Comparison of ENCODE assay signal across 11 cellular contexts in genomic region chr19:49335784-49336481, GRCh38. TPM values are rescaled to one million over a fixed set of nuclear protein-coding genes. Genes with fewer than 3 reads are reported as not detected.
DNase-seq lines count a peak whose midpoint lies in the region; ATAC-seq, FAIRE-seq and TF ChIP-seq lines count a peak whose summit lies in the region.
"Had no signal": no experiment of that assay in that cellular context is flagged by ENCODE, and none has a peak within 500 bp of the region (broad histone marks: within the 10 kb centered on the region; RNA-seq: fewer than 3 reads in every experiment).

No MANE protein-coding gene starts in this region.

- no peak for TF ChIP-seq CTCF in natural killer cell (IDR thresholded peaks at IDR 0.05)
- no peak for TF ChIP-seq CTCF in tibial nerve (IDR thresholded peaks at IDR 0.05)

- CTCF ChIA-PET in activated naive CD4-positive, alpha-beta T cell treated with anti-CD3 and anti-CD28 coated beads, Interleukin-2, amount 10 ng/mL, durations not matched to agents 7 days and 5 days (lab: Charles Lee): no interaction called here

- H3K27me3 ChIP-seq in tibial nerve: peaks cover 0 to 17% of the 10 kb centered on the region in 2 donors

- peak; percentile 41 for DNase-seq in CD1c-positive myeloid dendritic cell (ENCODE audit: extremely low spot score)
- DNase-seq in GM18507 (ENCODE audit: extremely low spot score, insufficient read length, low read depth): no peak
- DNase-seq in activated naive CD4-positive, alpha-beta T cell treated with anti-CD3 and anti-CD28 coated beads, Interleukin-2, amount 10 ng/mL, durations not matched to agents 7 days and 5 days: no peak
- no peak for DNase-seq in natural killer cell
- no peak for DNase-seq in tibial nerve (ENCODE audit: low spot score in 2 of 2)
- DNase-seq in HK-2 (ENCODE audit: unreplicated experiment): no peak
- no peak for DNase-seq in RKO (ENCODE audit: low spot score)
- DNase-seq: T1000 had no signal

- peaks cover 84% of the 10 kb centered on the region for H3K4me1 Mint-ChIP-seq in activated naive CD4-positive, alpha-beta T cell treated with anti-CD3 and anti-CD28 coated beads, Interleukin-2, amount 10 ng/mL, durations not matched to agents 7 days and 5 days
- peaks cover 74 to 93% of the 10 kb centered on the region in 2 donors for H3K4me1 Mint-ChIP-seq in natural killer cell

- peaks cover 0 to 11% (median 0%) of the 10 kb centered on the region in 3 donors for H3K36me3 ChIP-seq in tibial nerve

- peaks cover 0 to 37% (median 8%) of the 10 kb centered on the region in 4 donors for H3K4me1 ChIP-seq in tibial nerve

- H3K27ac ChIP-seq in tibial nerve: peak overlapping the region in 2 of 4 donors; percentile 6 to 81

- no peak for TF ChIP-seq POLR2A in tibial nerve (IDR thresholded peaks at IDR 0.05)

- peak overlapping the region; percentile 98 for H3K4me3 Mint-ChIP-seq in activated naive CD4-positive, alpha-beta T cell treated with anti-CD3 and anti-CD28 coated beads, Interleukin-2, amount 10 ng/mL, durations not matched to agents 7 days and 5 days
- H3K4me3 Mint-ChIP-seq in natural killer cell: peak overlapping the region; percentile 96

- H3K9me3 Mint-ChIP-seq in activated naive CD4-positive, alpha-beta T cell treated with anti-CD3 and anti-CD28 coated beads, Interleukin-2, amount 10 ng/mL, durations not matched to agents 7 days and 5 days: no peaks in the 10 kb centered on the region
- H3K9me3 Mint-ChIP-seq in natural killer cell: no peaks in the 10 kb centered on the region

- FAIRE-seq in GM18507 (lab: Jason Lieb, UNC): peak; percentile 54
- FAIRE-seq: frontal cortex had no signal

- H3K27ac Mint-ChIP-seq in activated naive CD4-positive, alpha-beta T cell treated with anti-CD3 and anti-CD28 coated beads, Interleukin-2, amount 10 ng/mL, durations not matched to agents 7 days and 5 days: peak overlapping the region; percentile 99
- H3K27ac Mint-ChIP-seq in natural killer cell: peak overlapping the region; percentile 97 to 98

- ATAC-seq in natural killer cell (peak; percentile 39 to 59 (median 40)), GM19351 (IDR thresholded peaks at IDR 0.05; ENCODE audit: unreplicated experiment) (no peak)

- H3K36me3 Mint-ChIP-seq in activated naive CD4-positive, alpha-beta T cell treated with anti-CD3 and anti-CD28 coated beads, Interleukin-2, amount 10 ng/mL, durations not matched to agents 7 days and 5 days: peaks cover 46% of the 10 kb centered on the region
- no peaks in the 10 kb centered on the region for H3K36me3 Mint-ChIP-seq in natural killer cell

- no peak for TF ChIP-seq EP300 in tibial nerve (IDR thresholded peaks at IDR 0.05)

- intact Hi-C loops in natural killer cell (cut with micrococcal nuclease): loop anchor here (1.0 to 5.0 kb wide), 2 partner anchors 34 to 134 kb away; no protein-coding TSS in a partner anchor

- no peaks in the 10 kb centered on the region for H3K27me3 Mint-ChIP-seq in activated naive CD4-positive, alpha-beta T cell treated with anti-CD3 and anti-CD28 coated beads, Interleukin-2, amount 10 ng/mL, durations not matched to agents 7 days and 5 days
- H3K27me3 Mint-ChIP-seq in natural killer cell (ENCODE audit: low read depth in 2 of 2): no peaks in the 10 kb centered on the region

- peak overlapping the region in 2 of 4 donors; percentile 41 to 52 for H3K4me3 ChIP-seq in tibial nerve

- H3K9me3 ChIP-seq in tibial nerve: no peaks in the 10 kb centered on the region

- 74 to 79% methylated on average over 13 to 14 of the region's 14 CpGs for WGBS in tibial nerve, 2 donors

RNA-seq across cellular contexts. Expression of gene CD37, which starts 0.7 kb away (rescaled TPM):
- total RNA-seq in natural killer cell: 100 to 1,000 TPM; 322 to 392 (median 359) TPM
- 10 to 100 TPM in 3 of 4 donors, 1 to 10 TPM in 1; 9.8 to 18.6 (median 15.8) TPM for total RNA-seq in tibial nerve
- total RNA-seq: myocyte had no signal

RNA-seq across cellular contexts. Expression of gene SLC6A16, which starts 10.9 kb away (rescaled TPM):
- total RNA-seq in natural killer cell (10 to 100 TPM in 2 of 3 donors, 1 to 10 TPM in 1; 7.2 to 11.5 (median 10.8) TPM), tibial nerve (1 to 10 TPM; 2.6 to 4.6 (median 3.4) TPM)
- total RNA-seq: frontal cortex had no signal

RNA-seq across cellular contexts. Expression of gene TEAD2, which starts 26.3 kb away (rescaled TPM):
- total RNA-seq in natural killer cell (not detected), tibial nerve (10 to 100 TPM; 17.8 to 39.0 (median 21.4) TPM)

RNA-seq across cellular contexts. Expression of gene DKKL1, which starts 27.7 kb away (rescaled TPM):
- total RNA-seq in natural killer cell (not detected), tibial nerve (not detected)

RNA-seq across cellular contexts. Expression of gene KASH5, which starts 52.1 kb away (rescaled TPM):
- total RNA-seq in natural killer cell: under 1 TPM in 2 of 3 donors, not detected in 1; 0.73 to 0.80 TPM
- total RNA-seq in tibial nerve: not detected
- total RNA-seq: frontal cortex, myocyte had no signal

Comparison
In these comparisons a context has a peak if more than half of its experiments do, and no peak if none do; other contexts are left out.
1. RNA of gene CD37, which starts 0.7 kb away (total RNA-seq): 322 to 392 TPM in natural killer cell; 9.8 to 18.6 TPM in tibial nerve; every median in the first group is over 10 times any median in the second.
2. RNA of gene TEAD2, which starts 26.3 kb away (total RNA-seq): 17.8 to 39.0 TPM in tibial nerve; not detected in natural killer cell; every median in the first group is over 10 times any median in the second.